19 cellular contexts compared by ENCODE assay signal in the genomic region with DNA sequence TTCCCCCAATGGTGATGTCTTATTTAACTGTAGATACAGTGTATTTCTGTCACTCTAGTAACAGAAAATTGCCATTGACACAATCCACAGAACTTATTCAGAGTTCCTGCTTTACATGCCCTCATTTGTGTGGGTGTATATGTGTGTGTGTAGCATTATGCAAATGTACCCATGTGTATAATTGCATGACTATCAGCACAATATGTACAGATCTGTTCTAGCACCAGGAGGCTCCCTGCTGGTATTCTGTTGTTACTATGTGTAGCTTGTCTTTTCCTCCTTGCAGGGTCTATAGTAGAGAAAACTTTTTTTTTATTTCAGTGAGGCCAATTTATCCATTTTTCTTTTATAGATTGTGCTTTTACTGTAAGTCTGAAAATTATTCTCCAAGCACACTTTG. TPM values are rescaled to one million over a fixed set of nuclear protein-coding genes. Genes with fewer than 3 reads are reported as not detected.
DNase-seq lines count a peak whose midpoint lies in the region; ATAC-seq, FAIRE-seq and TF ChIP-seq lines count a peak whose summit lies in the region.
"Had no signal": no experiment of that assay in that cellular context is flagged by ENCODE, and none has a peak within 500 bp of the region (broad histone marks: within the 10 kb centered on the region; RNA-seq: fewer than 3 reads in every experiment).

No MANE protein-coding gene starts in this region.

- no peak for TF ChIP-seq EP300 in K562 (IDR thresholded peaks at IDR 0.05; ENCODE audit: low read length)

- no peaks in the 10 kb centered on the region; a peak in 1 of 5 replicates for H3K27me3 ChIP-seq in K562 (ENCODE audit: control insufficient read depth in 2 of 2, insufficient read depth in 2 of 2, low read length in 2 of 2)
- H3K27me3 ChIP-seq in upper lobe of right lung, result no peaks in the 10 kb centered on the region
- no peaks in the 10 kb centered on the region for H3K27me3 ChIP-seq in psoas muscle (ENCODE audit: insufficient read depth in 3 of 3, low read length in 2 of 3)
- H3K27me3 ChIP-seq: BLaER1 had no signal

- no peak overlapping the region for H3K9ac ChIP-seq in K562 (ENCODE audit: insufficient read depth in 1 of 2, low read depth in 2 of 2, low read length in 2 of 2)
- H3K9ac ChIP-seq: BLaER1 had no signal

- ATAC-seq in K562, result peak; percentile 60; the same call in 2 of the 3 replicates
- ATAC-seq in upper lobe of right lung, result peak; percentile 78
- ATAC-seq in psoas muscle, result no peak
- no peak for ATAC-seq in HG03432 (IDR thresholded peaks at IDR 0.05; ENCODE audit: unreplicated experiment)
- ATAC-seq: A549; CD8-positive, alpha-beta T cell had no signal

- 0 out of 4 replicates have a peak, but pooled peaks of 1 of the 2 experiments have one; percentile 21 for TF ChIP-seq RAD21 in K562 (CRISPR knock-in tag; conservative IDR thresholded peaks at IDR 0.05 in 1 of 2, IDR thresholded peaks at IDR 0.05 in 1 of 2)

- no peak overlapping the region for H3K4me2 ChIP-seq in K562 (ENCODE audit: insufficient read depth, low read length)
- H3K4me2 ChIP-seq: A549, BLaER1 had no signal

- CTCF ChIA-PET in K562 (lab: Yijun Ruan, JAX; ENCODE audit: low intra/inter-chr PET ratio), result no interaction called here

- intact Hi-C loops in K562 (cut with micrococcal nuclease) (no loop called here), upper lobe of right lung (cut with DNase I) (no loop called here), psoas muscle (cut with DNase I) (no loop called here)

- in situ Hi-C loops in K562 (cut with MboI), result no loop called here

- FAIRE-seq in K562 (lab: Jason Lieb, UNC), result no peak
- FAIRE-seq: A549, H1 had no signal

- DNase-seq in Ammon's horn (ENCODE audit: low spot score) (peak; percentile 11), NCI-H1048 (lab: John Stamatoyannopoulos, UW) (peak; percentile 8), K562 (ENCODE audit: extremely low read depth in 1 of 4, low spot score in 3 of 4) (no peak), upper lobe of right lung (no peak), psoas muscle (no peak)
- no peak for DNase-seq in stimulated activated naive CD4-positive, alpha-beta T cell (lab: John Stamatoyannopoulos, UW)
- DNase-seq: AML-193; Calu3; CD8-positive, alpha-beta T cell; DMS79 treated with DMSO at 0.1 percent for 48 hours; GF-D8; H9 had no signal

- TF ChIP-seq CTCF in K562 (IDR thresholded peaks at IDR 0.05 in 2 of 3, conservative IDR thresholded peaks at IDR 0.05 in 1 of 3; ENCODE audit: insufficient read depth in 2 of 3, low read depth in 1 of 3, low read length in 3 of 3), result peak in 1 of 3 experiments; percentile 2; a peak in 1 of 6 replicates
- TF ChIP-seq CTCF in upper lobe of right lung (IDR thresholded peaks at IDR 0.05), result no peak
- TF ChIP-seq CTCF in psoas muscle (IDR thresholded peaks at IDR 0.05), result no peak

- POLR2A ChIA-PET in K562 (lab: Yijun Ruan, JAX), result interaction anchor here (1.0 kb wide), 1 partner anchor 11 kb away, joined by 5 read pairs; no protein-coding TSS in a partner anchor

- no peaks in the 10 kb centered on the region for H3K79me2 ChIP-seq in K562 (ENCODE audit: control insufficient read depth, insufficient read depth, low read length)

- H3K4me1 ChIP-seq in K562 (replicated peaks in 1 of 2; ENCODE audit: control insufficient read depth in 2 of 2, insufficient read depth in 2 of 2, low read length in 2 of 2), result peaks cover 0 to 22% of the 10 kb centered on the region in 2 experiments; a peak in 2 of 5 replicates
- H3K4me1 ChIP-seq in upper lobe of right lung, result no peaks in the 10 kb centered on the region
- no peaks in the 10 kb centered on the region for H3K4me1 ChIP-seq in psoas muscle
- H3K4me1 ChIP-seq: A549, BLaER1 had no signal

- no peaks in the 10 kb centered on the region for H4K20me1 ChIP-seq in K562 (replicated peaks; ENCODE audit: control insufficient read depth, insufficient read depth, low read length)
- H4K20me1 ChIP-seq: BLaER1 had no signal

- H3K4me3 ChIP-seq in K562 (no peak overlapping the region), upper lobe of right lung (no peak overlapping the region), psoas muscle (no peak overlapping the region)
- H3K4me3 ChIP-seq: A549, BLaER1 had no signal

- H3K27ac ChIP-seq in K562 (ENCODE audit: extremely low read depth, low read depth, low read length) (no peak overlapping the region), upper lobe of right lung (no peak overlapping the region), psoas muscle (no peak overlapping the region)
- H3K27ac ChIP-seq: 22Rv1, A549, BLaER1 had no signal

- TF ChIP-seq POLR2A in K562 (conservative IDR thresholded peaks at IDR 0.05), result no peak

- peak overlapping the region; percentile 63; the same call in 1 of the 2 replicates for H2AFZ ChIP-seq in K562 (ENCODE audit: low read depth, low read length)

- no peaks in the 10 kb centered on the region for H3K9me3 ChIP-seq in K562 (replicated peaks; ENCODE audit: control insufficient read depth, insufficient read depth, low read depth, low read length)
- H3K9me3 ChIP-seq in upper lobe of right lung, result no peaks in the 10 kb centered on the region
- H3K9me3 ChIP-seq in psoas muscle, result no peaks in the 10 kb centered on the region
- H3K9me3 ChIP-seq: A549, BLaER1 had no signal

- no peaks in the 10 kb centered on the region for H3K9me1 ChIP-seq in K562 (ENCODE audit: control insufficient read depth, insufficient read depth, low read length)

- H3K36me3 ChIP-seq in K562 (ENCODE audit: control insufficient read depth, insufficient read depth, low read length) (no peaks in the 10 kb centered on the region), upper lobe of right lung (no peaks in the 10 kb centered on the region), psoas muscle (ENCODE audit: insufficient read depth in 1 of 2, low read depth in 1 of 2) (no peaks in the 10 kb centered on the region)
- H3K36me3 ChIP-seq: BLaER1 had no signal

- no TSS peak for BruUV-seq in K562 (replicated peaks; lab: Mats Ljungman, UMichigan)

TF ChIP-seq in K562, 482 proteins besides CTCF, POLR2A, EP300 and RAD21 (continues in another document):
- TF ChIP-seq PHF21A (IDR thresholded peaks at IDR 0.05; ENCODE audit: borderline replicate concordance, low read depth) (no peak), SIN3B (IDR thresholded peaks at IDR 0.05; ENCODE audit: low read depth) (no peak), CCNT2 (IDR thresholded peaks at IDR 0.05; ENCODE audit: borderline replicate concordance, extremely low read depth, insufficient read length, low read depth, low read length) (no peak)

RNA-seq across cellular contexts. Expression of a gene that starts 16.5 kb away (rescaled TPM):
- not detected in 2 replicates for total RNA-seq in K562 (2011; cell fraction: chromatin; rRNA removed; ENCODE audit: low replicate concordance)
- total RNA-seq in K562 (2011; cell fraction: nucleolus; rRNA removed), result not detected in 2 replicates
- total RNA-seq in K562 (2011; cell fraction: nucleoplasm; rRNA removed), result not detected in 2 replicates
- total RNA-seq in K562 (2014; rRNA removed) (not detected in 2 replicates), K562 (2014; rRNA removed; fragmentation: Illumina TruSeq; extraction: Trizol) (not detected in 2 replicates), K562 (2015; rRNA removed; fragmentation: Illumina TruSeq; extraction: Trizol) (not detected in 2 replicates), K562 (2021) (not detected in 2 replicates), upper lobe of right lung (not detected), psoas muscle (under 1 TPM in 1 of 4 donors, not detected in 3; 0.29 TPM)
- polyA plus RNA-seq in K562 (2011; rRNA removed) (0.05 TPM in 1 of 2 replicates, not detected in the other), K562 (2014; fragmentation: Illumina TruSeq; extraction: Trizol) (not detected in 2 replicates), K562 (2014; fragmentation: Nextera tagmentation; extraction: Ambion mirVana) (not detected), K562 (2014; rRNA removed) (not detected in 2 replicates), psoas muscle (under 1 TPM in 1 of 3 donors, not detected in 2; 0.08 TPM)
- polyA plus RNA-seq in K562 (2011; cell fraction: cytosol; rRNA removed), result 0.12 TPM in 1 of 2 replicates, not detected in the other
- 0.13 TPM in 1 of 2 replicates, not detected in the other for polyA plus RNA-seq in K562 (2011; cell fraction: nucleus; rRNA removed)
- polyA plus RNA-seq in K562 (2012), result 0.11 TPM in 1 of 2 replicates, not detected in the other
- not detected in 2 replicates for polyA minus RNA-seq in K562 (2011; rRNA and poly(A)+ RNA removed)
- not detected in 2 replicates for polyA minus RNA-seq in K562 (2011; cell fraction: cytosol; rRNA and poly(A)+ RNA removed)
- polyA minus RNA-seq in K562 (2011; cell fraction: nucleus; rRNA and poly(A)+ RNA removed), result not detected in 2 replicates
- total RNA-seq: Calu3; CD8-positive, alpha-beta T cell; H1; H9; HT-29 had no signal
- polyA plus RNA-seq: A549, CD14-positive monocyte had no signal

RNA-seq across cellular contexts. Expression of a gene that starts 32.5 kb away (rescaled TPM):
- 0.39 TPM in 1 of 2 replicates, not detected in the other for total RNA-seq in K562 (2011; cell fraction: chromatin; rRNA removed; ENCODE audit: low replicate concordance)
- total RNA-seq in K562 (2011; cell fraction: nucleolus; rRNA removed), result not detected in 2 replicates
- 0.88 and 2.0 TPM in 2 replicates for total RNA-seq in K562 (2011; cell fraction: nucleoplasm; rRNA removed)
- total RNA-seq in K562 (2014; rRNA removed), result 0.27 TPM in 1 of 2 replicates, not detected in the other
- not detected in 2 replicates for total RNA-seq in K562 (2014; rRNA removed; fragmentation: Illumina TruSeq; extraction: Trizol)
- not detected in 2 replicates for total RNA-seq in K562 (2015; rRNA removed; fragmentation: Illumina TruSeq; extraction: Trizol)
- not detected in 2 replicates for total RNA-seq in K562 (2021)
- not detected in 2 replicates for polyA plus RNA-seq in K562 (2011; rRNA removed)
- polyA plus RNA-seq in K562 (2011; cell fraction: cytosol; rRNA removed), result not detected in 2 replicates
- polyA plus RNA-seq in K562 (2011; cell fraction: nucleus; rRNA removed), result not detected in 2 replicates
- polyA plus RNA-seq in K562 (2012), result not detected in 2 replicates
- polyA plus RNA-seq in K562 (2014; fragmentation: Illumina TruSeq; extraction: Trizol), result not detected in 2 replicates
- polyA plus RNA-seq in K562 (2014; fragmentation: Nextera tagmentation; extraction: Ambion mirVana), result not detected
- not detected in 2 replicates for polyA plus RNA-seq in K562 (2014; rRNA removed)
- polyA minus RNA-seq in K562 (2011; rRNA and poly(A)+ RNA removed), result 0.70 TPM in 1 of 2 replicates, not detected in the other
- not detected in 2 replicates for polyA minus RNA-seq in K562 (2011; cell fraction: cytosol; rRNA and poly(A)+ RNA removed)
- polyA minus RNA-seq in K562 (2011; cell fraction: nucleus; rRNA and poly(A)+ RNA removed), result 0.44 TPM in 1 of 2 replicates, not detected in the other
- total RNA-seq in upper lobe of right lung, result not detected
- not detected for total RNA-seq in psoas muscle
- under 1 TPM in 2 of 3 donors, not detected in 1; 0.05 to 0.17 TPM for polyA plus RNA-seq in psoas muscle
- total RNA-seq: Calu3, H1, H9, HT-29 had no signal
- polyA plus RNA-seq: CD14-positive monocyte, H1 had no signal

Comparison
In these comparisons a context has a peak if more than half of its experiments do, and no peak if none do; other contexts are left out.
1. DNase-seq: peak in Ammon's horn (single experiment) and NCI-H1048 (single experiment); none in K562 (0 of 4), upper lobe of right lung (single experiment), psoas muscle (0 of 2) and stimulated activated naive CD4-positive, alpha-beta T cell (0 of 6).
2. ATAC-seq: peak in K562 (single experiment) and upper lobe of right lung (single experiment); none in psoas muscle (0 of 4) and HG03432 (single experiment).